In genomic region chr6:5357486-5357885, GRCh38 we compare ENCODE assay signal across 26 cellular contexts.
"Had no signal": no experiment of that assay in that cellular context is flagged by ENCODE, and none has a peak within 500 bp of the region (broad histone marks: within the 10 kb centered on the region; RNA-seq: fewer than 3 reads in every experiment).

No MANE protein-coding gene starts in this region.

- DNase-seq: stimulated activated CD4-positive, alpha-beta T cell treated with anti-CD3 and anti-CD28 coated beads, Interleukin-2, amount 100 ng/mL, for 48 hours; stimulated activated CD4-positive, alpha-beta T cell treated with anti-CD3 and anti-CD28 coated beads, Interleukin-4, amount 100 ng/mL, for 1 hour; stimulated activated CD4-positive, alpha-beta T cell treated with anti-CD3 and anti-CD28 coated beads, Interleukin-4, amount 100 ng/mL, for 24 hours; stimulated activated CD4-positive, alpha-beta T cell treated with anti-CD3 and anti-CD28 coated beads, Interleukin-4, amount 100 ng/mL, for 4 hours; stimulated activated CD8-positive, alpha-beta memory T cell treated with anti-CD3 and anti-CD28 coated beads, Interleukin-4, amount 100 ng/mL, for 48 hours; stimulated activated naive B cell treated with anti-CD40 and anti-IgM and Interleukin-4, amounts not matched to agents 10 μg/mL and 1 μg/mL and 100 μg/mL, for 72 hours; stimulated activated naive CD4-positive, alpha-beta T cell; stimulated activated naive CD4-positive, alpha-beta T cell treated with Interleukin-2 at 50 U/mL for 16 hours; stimulated activated naive CD8-positive, alpha-beta T cell treated with anti-CD3 and anti-CD28 coated beads, Interleukin-15, amount 100 ng/mL, for 72 hours; stimulated activated naive CD8-positive, alpha-beta T cell treated with anti-CD3 and anti-CD28 coated beads, Interleukin-15, Interleukin-2, amounts not matched to agents 100 U/mL and 50 U/mL, for 24 hours; stomach; substantia nigra; testis; thyroid gland; tibial artery; transverse colon; trophoblast cell; upper lobe of left lung; upper lobe of right lung; uterus had no signal

- H3K4me1 ChIP-seq: testis, tibial artery, upper lobe of right lung, uterus had no signal

- H3K36me3 ChIP-seq: stomach, suprapubic skin, thoracic aorta, thyroid gland, tibial artery, tibial nerve, transverse colon, upper lobe of left lung, upper lobe of right lung, uterus had no signal

- H3K9me3 ChIP-seq: stomach, suprapubic skin, testis, thoracic aorta, thyroid gland, tibial artery, tibial nerve, transverse colon, upper lobe of left lung, upper lobe of right lung, uterus had no signal

- H3K27me3 ChIP-seq: stomach, suprapubic skin, testis, thyroid gland, tibial artery, tibial nerve, transverse colon, upper lobe of left lung, upper lobe of right lung, uterus had no signal

- H3K27ac ChIP-seq: stomach, suprapubic skin, testis, thoracic aorta, thyroid gland, tibial artery, tibial nerve, transverse colon, upper lobe of left lung, upper lobe of right lung, uterus had no signal

- ATAC-seq: stimulated activated effector memory CD8-positive, alpha-beta T cell treated with anti-CD3 and anti-CD28 coated beads, Interleukin-12 subunit alpha, Interleukin-12 subunit beta, amount 100 ng/mL, for 72 hours; stimulated activated memory B cell treated with anti-CD40 and anti-IgM and Interleukin-4, amounts not matched to agents 10 μg/mL and 1 μg/mL and 100 μg/mL, for 72 hours; stimulated activated naive B cell treated with anti-CD40 and anti-IgM and Interleukin-4, amounts not matched to agents 10 μg/mL and 1 μg/mL and 100 μg/mL, for 72 hours; stimulated activated naive CD8-positive, alpha-beta T cell treated with anti-CD3 and anti-CD28 coated beads, Interleukin-15, amount 100 ng/mL, for 72 hours; stimulated activated naive CD8-positive, alpha-beta T cell treated with anti-CD3 and anti-CD28 coated beads, Interleukin-15, Interleukin-2, amounts not matched to agents 100 U/mL and 50 U/mL, for 24 hours; upper lobe of right lung had no signal

- FAIRE-seq: urothelium cell line had no signal

- H3K4me3 ChIP-seq: stomach, suprapubic skin, testis, thoracic aorta, thyroid gland, tibial artery, tibial nerve, transverse colon, upper lobe of left lung, upper lobe of right lung, uterus had no signal
